18 cellular contexts compared by ENCODE assay signal in genomic region chr15:69165637-69166025, GRCh38. TPM values are rescaled to one million over a fixed set of nuclear protein-coding genes. Genes with fewer than 3 reads are reported as not detected.
DNase-seq lines count a peak whose midpoint lies in the region; ATAC-seq, FAIRE-seq and TF ChIP-seq lines count a peak whose summit lies in the region.
"Had no signal": no experiment of that assay in that cellular context is flagged by ENCODE, and none has a peak within 500 bp of the region (broad histone marks: within the 10 kb centered on the region; RNA-seq: fewer than 3 reads in every experiment).

No MANE protein-coding gene starts in this region.

- BruUV-seq in PC-3 (replicated peaks; lab: Mats Ljungman, UMichigan) = no TSS peak

- H3K27ac ChIP-seq in PC-3 (ENCODE audit: low read length) = no peak overlapping the region
- no peak overlapping the region for H3K27ac ChIP-seq in gastrocnemius medialis
- H3K27ac ChIP-seq: RWPE1 had no signal

- H3F3A ChIP-seq in PC-3 (ENCODE audit: low read length, unreplicated experiment) = no peaks in the 10 kb centered on the region

- 0 out of 2 replicates have a peak overlapping the region, but pooled peaks have one; percentile 20 for H3K4me2 ChIP-seq in PC-3 (ENCODE audit: low read length)

- H3K4me3 Mint-ChIP-seq in activated T-cell treated with anti-CD3 and anti-CD28 coated beads, Interleukin-2, amount 50 U/mL, for 72 hours = no peak overlapping the region
- no peak overlapping the region for H3K4me3 Mint-ChIP-seq in activated T-cell treated with anti-CD3 and anti-CD28 coated beads, Interleukin-2, amount 50 U/mL, for 24 hours
- H3K4me3 Mint-ChIP-seq: B cell, CD14-positive monocyte, T-cell had no signal

- no peaks in the 10 kb centered on the region for H4K20me1 ChIP-seq in PC-3 (ENCODE audit: low read length)

- H3K36me3 ChIP-seq in PC-3 (ENCODE audit: low read depth, low read length) (no peaks in the 10 kb centered on the region), bronchial epithelial cell (ENCODE audit: control insufficient read depth, insufficient read depth, low read length) (no peaks in the 10 kb centered on the region), gastrocnemius medialis (no peaks in the 10 kb centered on the region)

- H3K4me1 Mint-ChIP-seq in activated T-cell treated with anti-CD3 and anti-CD28 coated beads, Interleukin-2, amount 50 U/mL, for 72 hours (ENCODE audit: low read depth) = peaks cover 10% of the 10 kb centered on the region
- peaks cover 12% of the 10 kb centered on the region for H3K4me1 Mint-ChIP-seq in activated T-cell treated with anti-CD3 and anti-CD28 coated beads, Interleukin-2, amount 50 U/mL, for 24 hours (ENCODE audit: low read depth)

- TF ChIP-seq CTCF in PC-3 (conservative IDR thresholded peaks at IDR 0.05; ENCODE audit: low read depth, low read length) (no peak), bronchial epithelial cell (IDR thresholded peaks at IDR 0.05; ENCODE audit: insufficient read depth, low read length, severe bottlenecking) (no peak), gastrocnemius medialis (IDR thresholded peaks at IDR 0.05 in 4 of 5, conservative IDR thresholded peaks at IDR 0.05 in 1 of 5) (no peak)

- FAIRE-seq in bronchial epithelial cell (lab: Jason Lieb, UNC) = no peak

- no peak overlapping the region for H3K9ac ChIP-seq in PC-3 (ENCODE audit: low read length)

- no peak for ATAC-seq in activated T-cell treated with anti-CD3 and anti-CD28 coated beads, Interleukin-2, amount 50 U/mL, for 72 hours (replicated peaks in 1 of 2)
- ATAC-seq in PC-3 (no peak), gastrocnemius medialis (no peak), GM21528 (IDR thresholded peaks at IDR 0.05; ENCODE audit: low FRiP score, unreplicated experiment) (no peak)
- ATAC-seq: T-cell had no signal

- H3K4me3 ChIP-seq in PC-3 (ENCODE audit: low read length) (no peak overlapping the region), bronchial epithelial cell (ENCODE audit: low read depth, low read length) (no peak overlapping the region), gastrocnemius medialis (no peak overlapping the region)

- peak overlapping the region; percentile 18 for H3K27ac Mint-ChIP-seq in activated T-cell treated with anti-CD3 and anti-CD28 coated beads, Interleukin-2, amount 50 U/mL, for 72 hours
- no peak overlapping the region for H3K27ac Mint-ChIP-seq in activated T-cell treated with anti-CD3 and anti-CD28 coated beads, Interleukin-2, amount 50 U/mL, for 24 hours
- H3K27ac Mint-ChIP-seq: B cell, CD14-positive monocyte, T-cell had no signal

- peaks cover 51% of the 10 kb centered on the region for H3K79me2 ChIP-seq in PC-3 (ENCODE audit: low read length)

- peaks cover 8% of the 10 kb centered on the region for H3K27me3 Mint-ChIP-seq in activated T-cell treated with anti-CD3 and anti-CD28 coated beads, Interleukin-2, amount 50 U/mL, for 72 hours (ENCODE audit: low read depth)
- H3K27me3 Mint-ChIP-seq in activated T-cell treated with anti-CD3 and anti-CD28 coated beads, Interleukin-2, amount 50 U/mL, for 24 hours = peaks cover 4% of the 10 kb centered on the region
- H3K27me3 Mint-ChIP-seq: T-cell had no signal

- peaks cover 16% of the 10 kb centered on the region; the same call in 1 of the 2 replicates for H3K4me1 ChIP-seq in PC-3 (ENCODE audit: insufficient read depth, low read length)
- peaks cover 6 to 8% of the 10 kb centered on the region in 2 donors for H3K4me1 ChIP-seq in gastrocnemius medialis

- H3K9me3 Mint-ChIP-seq in activated T-cell treated with anti-CD3 and anti-CD28 coated beads, Interleukin-2, amount 50 U/mL, for 72 hours = peaks cover 0 to 2% of the 10 kb centered on the region in 2 donors
- no peaks in the 10 kb centered on the region for H3K9me3 Mint-ChIP-seq in activated T-cell treated with anti-CD3 and anti-CD28 coated beads, Interleukin-2, amount 50 U/mL, for 24 hours
- H3K9me3 Mint-ChIP-seq: T-cell had no signal

- TF ChIP-seq POLR2A in gastrocnemius medialis (IDR thresholded peaks at IDR 0.05) = no peak

- in situ Hi-C loops in gastrocnemius medialis (cut with MboI; ENCODE audit: low sequenced_read_pairs in 4 of 4) = no loop called here

- H2AFZ ChIP-seq in PC-3 (ENCODE audit: low read length) = no peak overlapping the region

- H3K27me3 ChIP-seq in PC-3 (ENCODE audit: low read length) = no peaks in the 10 kb centered on the region
- no peaks in the 10 kb centered on the region for H3K27me3 ChIP-seq in bronchial epithelial cell (ENCODE audit: control insufficient read depth, insufficient read depth, low read length)
- H3K27me3 ChIP-seq in gastrocnemius medialis = no peaks in the 10 kb centered on the region

- H3K9me3 ChIP-seq in PC-3 (ENCODE audit: low read length) (no peaks in the 10 kb centered on the region), gastrocnemius medialis (no peaks in the 10 kb centered on the region)

- CTCF ChIA-PET in PC-3 (lab: Charles Lee) = no interaction called here

- POLR2A ChIA-PET in PC-3 (lab: Charles Lee; ENCODE audit: unreplicated experiment) = interaction anchor here (0.6 kb wide), 1 partner anchor 50 kb away, joined by 12 read pairs; no protein-coding TSS in a partner anchor

- no peaks in the 10 kb centered on the region for H3K9me2 ChIP-seq in PC-3 (replicated peaks; ENCODE audit: low read length)

- DNase-seq in activated T-cell treated with anti-CD3 and anti-CD28 coated beads, Interleukin-2, amount 50 U/mL, for 72 hours = no peak
- DNase-seq in activated T-cell treated with anti-CD3 and anti-CD28 coated beads, Interleukin-2, amount 50 U/mL, for 24 hours = no peak
- DNase-seq in PC-3 = no peak
- peak; percentile 55 for DNase-seq in bronchial epithelial cell (ENCODE audit: low read depth)
- peak; percentile 10 for DNase-seq in renal cortical epithelial cell (ENCODE audit: low read depth)
- no peak for DNase-seq in COR-L47 (lab: John Stamatoyannopoulos, UW)
- DNase-seq in gastrocnemius medialis = no peak
- DNase-seq: 8988T, H7, NCI-H1694 treated with DMSO at 0.1 percent for 48 hours, NCI-H2081 treated with DMSO at 0.1 percent for 48 hours, NCI-H526, SHP77 treated with DMSO at 0.1 percent for 48 hours, T-cell had no signal

- intact Hi-C loops in PC-3 (cut with micrococcal nuclease) = no loop called here
- intact Hi-C loops in gastrocnemius medialis (cut with DNase I; ENCODE audit: low total_unique reads) = no loop called here

- H3K36me3 Mint-ChIP-seq in activated T-cell treated with anti-CD3 and anti-CD28 coated beads, Interleukin-2, amount 50 U/mL, for 72 hours (ENCODE audit: insufficient read depth in 2 of 2) = peaks cover 4% of the 10 kb centered on the region in 2 donors
- peaks cover 5% of the 10 kb centered on the region for H3K36me3 Mint-ChIP-seq in activated T-cell treated with anti-CD3 and anti-CD28 coated beads, Interleukin-2, amount 50 U/mL, for 24 hours (ENCODE audit: low read depth)

RNA-seq across cellular contexts. Expression of gene GLCE, which starts 5.2 kb away (rescaled TPM):
- total RNA-seq in activated T-cell treated with anti-CD3 and anti-CD28 coated beads, Interleukin-2, amount 50 U/mL, for 72 hours = 1 to 10 TPM; 3.9 to 4.2 TPM
- total RNA-seq in PC-3 (2014; rRNA removed) = 11.1 and 15.4 TPM in 2 replicates
- 43.0 and 46.3 TPM in 2 replicates for total RNA-seq in bronchial epithelial cell
- total RNA-seq in renal cortical epithelial cell = 15.9 and 23.8 TPM in 2 replicates
- 1 to 10 TPM; 4.8 to 6.6 (median 5.6) TPM for total RNA-seq in gastrocnemius medialis

Comparison
In these comparisons a context has a peak if more than half of its experiments do, and no peak if none do; other contexts are left out.
1. DNase-seq: peak in bronchial epithelial cell (single experiment) and renal cortical epithelial cell (single experiment); none in activated T-cell treated with anti-CD3 and anti-CD28 coated beads, Interleukin-2, amount 50 U/mL, for 72 hours (0 of 2), activated T-cell treated with anti-CD3 and anti-CD28 coated beads, Interleukin-2, amount 50 U/mL, for 24 hours (single experiment), PC-3 (single experiment), COR-L47 (single experiment) and gastrocnemius medialis (0 of 2).